Comparison of ENCODE assay signal across 33 cellular contexts in the genomic region with DNA sequence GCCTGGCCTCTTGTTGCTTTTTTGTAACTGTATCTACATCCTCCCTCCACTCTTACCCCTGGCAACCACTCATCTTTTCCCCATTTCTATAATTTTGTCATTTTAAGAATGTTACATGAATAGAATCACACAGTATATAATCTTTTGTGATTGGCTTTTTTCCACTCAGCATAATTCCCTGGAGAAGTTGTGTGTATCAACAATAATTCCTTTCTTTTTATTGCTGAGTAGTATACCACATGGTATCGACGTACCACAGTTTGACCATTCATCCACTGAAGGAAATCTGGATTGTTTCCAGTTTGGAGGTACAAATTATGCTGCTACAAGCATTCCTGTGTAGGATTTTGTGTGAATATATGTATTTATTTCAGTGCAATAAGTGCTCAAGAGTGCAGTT. TPM values are rescaled to one million over a fixed set of nuclear protein-coding genes. Genes with fewer than 3 reads are reported as not detected.
"Had no signal": no experiment of that assay in that cellular context is flagged by ENCODE, and none has a peak within 500 bp of the region (broad histone marks: within the 10 kb centered on the region; RNA-seq: fewer than 3 reads in every experiment).

No MANE protein-coding gene starts in this region.

- H3K27me3 ChIP-seq: ascending aorta, cardiac muscle cell had no signal

- ATAC-seq: activated CD8-positive, alpha-beta T cell treated with anti-CD3 and anti-CD28 coated beads for 36 hours; activated naive CD8-positive, alpha-beta T cell treated with anti-CD3 and anti-CD28 coated beads, Interleukin-2, amount 50 U/mL, for 24 hours; activated T-cell treated with anti-CD3 and anti-CD28 coated beads, Interleukin-2, amount 50 U/mL, for 4 hours; activated T-cell treated with anti-CD3 and anti-CD28 coated beads, Interleukin-2, amount 50 U/mL, for 72 hours; activated T-helper 17 cell treated with anti-CD3 and anti-CD28 coated beads, Interleukin-2, amount 50 U/mL, for 72 hours had no signal

- H3K36me3 ChIP-seq: ascending aorta had no signal

- DNase-seq: activated B cell treated with CpG ODN at 0.5 μM for 24 hours; activated CD4-positive, alpha-beta memory T cell treated with anti-CD3 and anti-CD28 coated beads for 36 hours; activated CD4-positive, alpha-beta T cell treated with anti-CD3 and anti-CD28 coated beads for 4 hours; activated CD4-positive, alpha-beta T cell treated with anti-CD3 and anti-CD28 coated beads, Interleukin-2, amount 10 ng/mL, durations not matched to agents 24 days and 14 days; activated CD4-positive, alpha-beta T cell treated with anti-CD3 and anti-CD28 coated beads, Interleukin-2, amount 50 U/mL, for 1 hour; activated CD4-positive, alpha-beta T cell treated with anti-CD3 and anti-CD28 coated beads, Interleukin-2, amount 50 U/mL, for 4 hours; activated CD4-positive, CD25-positive, alpha-beta regulatory T cell treated with anti-CD3 and anti-CD28 coated beads, Interleukin-2, amount 50 U/mL, for 72 hours; activated CD8-positive, alpha-beta memory T cell treated with anti-CD3 and anti-CD28 coated beads, Interleukin-2, amount 50 U/mL, for 4 hours; activated CD8-positive, alpha-beta T cell treated with anti-CD3 and anti-CD28 coated beads for 36 hours; activated effector memory CD4-positive, alpha-beta T cell treated with anti-CD3 and anti-CD28 coated beads, Interleukin-2, amount 50 U/mL, for 16 hours; activated gamma-delta T cell treated with Interleukin-2 at 50 U/mL for 16 hours; activated naive CD4-positive, alpha-beta T cell; activated naive CD4-positive, alpha-beta T cell treated with anti-CD3 and anti-CD28 coated beads, Interleukin-2, amount 10 ng/mL, durations not matched to agents 7 days and 5 days; activated naive CD8-positive, alpha-beta T cell treated with anti-CD3 and anti-CD28 coated beads, Interleukin-2, amount 10 ng/mL, durations not matched to agents 7 days and 5 days; activated naive CD8-positive, alpha-beta T cell treated with anti-CD3 and anti-CD28 coated beads, Interleukin-2, amount 50 U/mL, for 24 hours; activated T-cell treated with anti-CD3 and anti-CD28 coated beads for 4 hours; activated T-cell treated with anti-CD3 and anti-CD28 coated beads, Interleukin-2, amount 50 U/mL, for 1 hour; activated T-cell treated with anti-CD3 and anti-CD28 coated beads, Interleukin-2, amount 50 U/mL, for 4 hours; activated T-cell treated with anti-CD3 and anti-CD28 coated beads, Interleukin-2, amount 50 U/mL, for 72 hours; amygdala; anterior cingulate cortex; caudate nucleus; cerebellar nuclear complex; T-helper 2 cell; T-helper 9 cell had no signal

- H3K27ac ChIP-seq: ascending aorta, cardiac muscle cell, VCaP had no signal

- H3K4me3 ChIP-seq: ascending aorta, cardiac muscle cell had no signal

- FAIRE-seq: bronchial epithelial cell, TTC549 had no signal

- H3K9me3 ChIP-seq: ascending aorta had no signal

RNA-seq across cellular contexts. Expression of a gene that starts 21.7 kb away (rescaled TPM):
- total RNA-seq: activated B cell treated with CpG ODN at 0.5 μM for 24 hours; activated CD4-positive, alpha-beta T cell treated with anti-CD3 and anti-CD28 coated beads, Interleukin-2, amount 10 ng/mL, durations not matched to agents 24 days and 14 days; activated CD8-positive, alpha-beta memory T cell treated with anti-CD3 and anti-CD28 coated beads for 36 hours; activated CD8-positive, alpha-beta T cell treated with anti-CD3 and anti-CD28 coated beads for 36 hours; activated naive CD8-positive, alpha-beta T cell treated with anti-CD3 and anti-CD28 coated beads, Interleukin-2, amount 10 ng/mL, durations not matched to agents 7 days and 5 days; activated T-cell treated with anti-CD3 and anti-CD28 coated beads, Interleukin-2, amount 50 U/mL, for 72 hours; activated T-helper 1 cell treated with anti-CD3 and anti-CD28 coated beads, Interleukin-12 subunit alpha, Interleukin-12 subunit beta, Interleukin-2, Interleukin-4 antibody, amounts not matched to agents 30 ng/mL and 10 ng/mL and 1 ng/mL, durations not matched to agents 14 hours and 24 hours and 36 hours; activated T-helper 17 cell treated with anti-CD3 and anti-CD28 coated beads, Interleukin-2, amount 50 U/mL, for 72 hours had no signal
